Comparison of ENCODE assay signal across 21 cellular contexts in genomic region chr3:46759239-46760152, GRCh38. TPM values are rescaled to one million over a fixed set of nuclear protein-coding genes. Genes with fewer than 3 reads are reported as not detected.
"Had no signal": no experiment of that assay in that cellular context is flagged by ENCODE, and none has a peak within 500 bp of the region (broad histone marks: within the 10 kb centered on the region; RNA-seq: fewer than 3 reads in every experiment).

No MANE protein-coding gene starts in this region.

- H3K4me1 ChIP-seq: foreskin keratinocyte, psoas muscle, right atrium auricular region, tibial artery had no signal

- H3K9me3 ChIP-seq: mucosa of descending colon, neutrophil, ovary had no signal

- H3K27ac Mint-ChIP-seq: activated CD4-positive, alpha-beta memory T cell treated with anti-CD3 and anti-CD28 coated beads for 36 hours; activated naive CD8-positive, alpha-beta T cell treated with anti-CD3 and anti-CD28 coated beads, Interleukin-2, amount 50 U/mL, for 24 hours; activated T-cell treated with anti-CD3 and anti-CD28 coated beads, Interleukin-2, amount 50 U/mL, for 72 hours; memory B cell had no signal

- H3K4me3 Mint-ChIP-seq: activated CD4-positive, alpha-beta memory T cell treated with anti-CD3 and anti-CD28 coated beads for 36 hours; activated naive CD8-positive, alpha-beta T cell treated with anti-CD3 and anti-CD28 coated beads, Interleukin-2, amount 50 U/mL, for 24 hours; activated T-cell treated with anti-CD3 and anti-CD28 coated beads, Interleukin-2, amount 50 U/mL, for 72 hours; memory B cell; stimulated activated naive CD8-positive, alpha-beta T cell treated with anti-CD3 and anti-CD28 coated beads, Interleukin-15, amount 100 ng/mL, for 72 hours had no signal

- H3K4me3 ChIP-seq: mucosa of descending colon, ovary, psoas muscle, right atrium auricular region, tibial artery had no signal

- DNase-seq: activated CD4-positive, alpha-beta memory T cell treated with anti-CD3 and anti-CD28 coated beads for 36 hours; activated CD4-positive, alpha-beta T cell treated with anti-CD3 and anti-CD28 coated beads for 48 hours; activated effector memory CD4-positive, alpha-beta T cell treated with Interleukin-2 at 50 U/mL for 16 hours; activated naive CD4-positive, alpha-beta T cell treated with anti-CD3 and anti-CD28 coated beads, Interleukin-2, amount 50 U/mL, for 16 hours; activated naive CD8-positive, alpha-beta T cell treated with anti-CD3 and anti-CD28 coated beads, Interleukin-2, amount 50 U/mL, for 24 hours; activated T-cell treated with anti-CD3 and anti-CD28 coated beads, Interleukin-2, amount 50 U/mL, for 72 hours; effector CD4-positive, alpha-beta T cell; foreskin keratinocyte; mucosa of descending colon; ovary; psoas muscle; stimulated activated CD4-positive, alpha-beta T cell treated with anti-CD3 and anti-CD28 coated beads, Interleukin-12 subunit alpha, Interleukin-12 subunit beta, amount 100 ng/mL, for 4 hours; stimulated activated naive CD8-positive, alpha-beta T cell treated with anti-CD3 and anti-CD28 coated beads, Interleukin-15, amount 100 ng/mL, for 72 hours; tibial artery had no signal

- H3K4me1 Mint-ChIP-seq: activated naive CD8-positive, alpha-beta T cell treated with anti-CD3 and anti-CD28 coated beads, Interleukin-2, amount 50 U/mL, for 24 hours; memory B cell; stimulated activated naive CD8-positive, alpha-beta T cell treated with anti-CD3 and anti-CD28 coated beads, Interleukin-15, amount 100 ng/mL, for 72 hours had no signal

- H3K27me3 ChIP-seq: foreskin keratinocyte, neutrophil, ovary, right atrium auricular region, tibial artery had no signal

- H3K27ac ChIP-seq: foreskin keratinocyte, neutrophil, ovary, psoas muscle, right atrium auricular region, tibial artery had no signal

- H3K36me3 ChIP-seq: neutrophil, ovary, right atrium auricular region had no signal

- ATAC-seq: activated naive CD8-positive, alpha-beta T cell treated with anti-CD3 and anti-CD28 coated beads, Interleukin-2, amount 50 U/mL, for 24 hours; activated T-cell treated with anti-CD3 and anti-CD28 coated beads, Interleukin-2, amount 50 U/mL, for 72 hours; foreskin keratinocyte; mucosa of descending colon; stimulated activated naive CD8-positive, alpha-beta T cell treated with anti-CD3 and anti-CD28 coated beads, Interleukin-15, amount 100 ng/mL, for 72 hours had no signal

- H3K27me3 Mint-ChIP-seq: stimulated activated naive CD8-positive, alpha-beta T cell treated with anti-CD3 and anti-CD28 coated beads, Interleukin-15, amount 100 ng/mL, for 72 hours had no signal

RNA-seq across cellular contexts. Expression of gene PRSS50, which starts 41.8 kb away (rescaled TPM):
- total RNA-seq: activated CD4-positive, alpha-beta memory T cell treated with anti-CD3 and anti-CD28 coated beads for 36 hours; chondrocyte; foreskin keratinocyte; glomerular endothelial cell; skeletal muscle tissue; T-helper 1 cell treated with Interleukin-12 subunit alpha and Interleukin-12 subunit beta and Interleukin-4 antibody, amounts not matched to agents 30 ng/mL and 1 ng/mL, for 36 hours had no signal
- polyA plus RNA-seq: foreskin keratinocyte had no signal

RNA-seq across cellular contexts. Expression of gene TMIE, which starts 58.3 kb away (rescaled TPM):
- total RNA-seq: foreskin keratinocyte; glomerular endothelial cell; right atrium auricular region; T-helper 1 cell treated with Interleukin-12 subunit alpha and Interleukin-12 subunit beta and Interleukin-4 antibody, amounts not matched to agents 30 ng/mL and 1 ng/mL, for 36 hours had no signal
- polyA plus RNA-seq: foreskin keratinocyte had no signal
